In genomic region chr18:21958707-21959457, GRCh38 we compare ENCODE assay signal across 21 cellular contexts.
"Had no signal": no experiment of that assay in that cellular context is flagged by ENCODE, and none has a peak within 500 bp of the region (broad histone marks: within the 10 kb centered on the region; RNA-seq: fewer than 3 reads in every experiment).

No MANE protein-coding gene starts in this region.

- H3K4me1 Mint-ChIP-seq: activated naive CD4-positive, alpha-beta T cell treated with anti-CD3 and anti-CD28 coated beads, Interleukin-2, amount 50 U/mL, for 24 hours; naive thymus-derived CD8-positive, alpha-beta T cell had no signal

- H3K79me2 ChIP-seq: parathyroid adenoma had no signal

- DNase-seq: activated CD4-positive, CD25-positive, alpha-beta regulatory T cell treated with anti-CD3 and anti-CD28 coated beads, Interleukin-2, amount 50 U/mL, for 72 hours; activated CD8-positive, alpha-beta memory T cell treated with anti-CD3 and anti-CD28 coated beads for 24 hours; activated CD8-positive, alpha-beta memory T cell treated with anti-CD3 and anti-CD28 coated beads, Interleukin-2, amount 50 U/mL, for 48 hours; activated gamma-delta T cell; activated T-cell treated with anti-CD3 and anti-CD28 coated beads, Interleukin-2, amount 50 U/mL, for 72 hours; effector memory CD8-positive, alpha-beta T cell; foreskin keratinocyte; glutamatergic neuron; kidney; mesenchymal stem cell; naive thymus-derived CD8-positive, alpha-beta T cell; stimulated activated CD8-positive, alpha-beta memory T cell treated with anti-CD3 and anti-CD28 coated beads, Interleukin-4, amount 100 ng/mL, for 48 hours; stimulated activated naive CD4-positive, alpha-beta T cell treated with Interleukin-2 at 50 U/mL for 16 hours; T-helper 2 cell had no signal

- H3K4me3 Mint-ChIP-seq: activated naive CD4-positive, alpha-beta T cell treated with anti-CD3 and anti-CD28 coated beads, Interleukin-2, amount 50 U/mL, for 24 hours; activated T-cell treated with anti-CD3 and anti-CD28 coated beads, Interleukin-2, amount 50 U/mL, for 72 hours; effector memory CD8-positive, alpha-beta T cell; naive thymus-derived CD8-positive, alpha-beta T cell had no signal

- H3K9me3 Mint-ChIP-seq: activated naive CD4-positive, alpha-beta T cell treated with anti-CD3 and anti-CD28 coated beads, Interleukin-2, amount 50 U/mL, for 24 hours; activated T-cell treated with anti-CD3 and anti-CD28 coated beads, Interleukin-2, amount 50 U/mL, for 72 hours; effector memory CD8-positive, alpha-beta T cell had no signal

- H3K4me1 ChIP-seq: breast epithelium, foreskin keratinocyte, parathyroid adenoma, tibial nerve, uterus had no signal

- H3K4me3 ChIP-seq: breast epithelium, tibial nerve, uterus had no signal

- H2AFZ ChIP-seq: parathyroid adenoma had no signal

- H3K27ac ChIP-seq: breast epithelium, foreskin keratinocyte, neutrophil, parathyroid adenoma, tibial nerve, uterus, VCaP had no signal

- H3K27ac Mint-ChIP-seq: activated T-cell treated with anti-CD3 and anti-CD28 coated beads, Interleukin-2, amount 50 U/mL, for 72 hours; effector memory CD8-positive, alpha-beta T cell; naive thymus-derived CD8-positive, alpha-beta T cell had no signal

- H3K27me3 ChIP-seq: breast epithelium, tibial nerve, uterus had no signal

- H3K36me3 Mint-ChIP-seq: activated naive CD4-positive, alpha-beta T cell treated with anti-CD3 and anti-CD28 coated beads, Interleukin-2, amount 50 U/mL, for 24 hours had no signal

- H3K9ac ChIP-seq: parathyroid adenoma had no signal

- H3K36me3 ChIP-seq: breast epithelium, neutrophil, tibial nerve, uterus had no signal

- H3K9me3 ChIP-seq: breast epithelium, neutrophil, tibial nerve, uterus had no signal
